18 cellular contexts compared by ENCODE assay signal in the genomic region with DNA sequence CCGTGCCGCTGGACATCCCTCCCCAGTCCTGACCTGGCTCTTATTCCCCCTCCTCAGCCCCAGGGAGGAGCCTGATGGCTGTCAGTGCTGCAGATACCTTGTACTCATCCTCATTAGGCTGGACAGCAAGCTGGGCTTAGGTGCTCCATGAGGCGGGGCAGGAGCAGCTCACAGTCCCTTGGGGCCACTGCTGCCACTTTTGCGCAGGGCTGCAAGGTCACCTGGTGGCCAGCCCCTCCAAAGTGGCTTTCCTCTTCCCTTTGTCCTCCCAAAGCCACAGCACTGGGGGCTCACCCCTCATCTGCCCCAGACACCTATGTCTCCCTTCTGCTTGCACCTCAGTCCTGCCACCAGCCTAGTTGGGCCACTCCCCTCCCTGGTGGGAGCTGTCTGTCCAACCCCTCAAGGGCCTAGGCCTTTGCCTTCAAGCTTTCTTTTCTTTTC.
"Had no signal": no experiment of that assay in that cellular context is flagged by ENCODE, and none has a peak within 500 bp of the region (broad histone marks: within the 10 kb centered on the region; RNA-seq: fewer than 3 reads in every experiment).

No MANE protein-coding gene starts in this region.

- H3K4me1 Mint-ChIP-seq: stimulated activated naive B cell treated with anti-CD40 and anti-IgM and Interleukin-4, amounts not matched to agents 10 μg/mL and 1 μg/mL and 100 μg/mL, for 72 hours had no signal

- H3K9me3 ChIP-seq: testis had no signal

- H3K36me3 Mint-ChIP-seq: immature natural killer cell; naive thymus-derived CD4-positive, alpha-beta T cell; stimulated activated naive B cell treated with anti-CD40 and anti-IgM and Interleukin-4, amounts not matched to agents 10 μg/mL and 1 μg/mL and 100 μg/mL, for 72 hours had no signal

- H3K4me3 Mint-ChIP-seq: immature natural killer cell; nephron progenitor cell; stimulated activated naive B cell treated with anti-CD40 and anti-IgM and Interleukin-4, amounts not matched to agents 10 μg/mL and 1 μg/mL and 100 μg/mL, for 72 hours; stimulated activated naive CD8-positive, alpha-beta T cell treated with anti-CD3 and anti-CD28 coated beads, Interleukin-15, amount 100 ng/mL, for 72 hours had no signal

- ATAC-seq: foreskin keratinocyte; left cardiac atrium; left ventricle myocardium superior; stimulated activated naive B cell treated with anti-CD40 and anti-IgM and Interleukin-4, amounts not matched to agents 10 μg/mL and 1 μg/mL and 100 μg/mL, for 72 hours; stimulated activated naive CD8-positive, alpha-beta T cell treated with anti-CD3 and anti-CD28 coated beads, Interleukin-15, amount 100 ng/mL, for 72 hours had no signal

- H3K27me3 ChIP-seq: foreskin keratinocyte, testis had no signal

- H3K27ac Mint-ChIP-seq: immature natural killer cell; naive thymus-derived CD4-positive, alpha-beta T cell; nephron progenitor cell; stimulated activated naive B cell treated with anti-CD40 and anti-IgM and Interleukin-4, amounts not matched to agents 10 μg/mL and 1 μg/mL and 100 μg/mL, for 72 hours; stimulated activated naive CD8-positive, alpha-beta T cell treated with anti-CD3 and anti-CD28 coated beads, Interleukin-15, amount 100 ng/mL, for 72 hours had no signal

- DNase-seq: dermis blood vessel endothelial cell; erythroblast; foreskin keratinocyte; immature natural killer cell; kidney; left cardiac atrium; left ventricle myocardium superior; mesendoderm; naive thymus-derived CD4-positive, alpha-beta T cell; nephron progenitor cell; stimulated activated CD4-positive, alpha-beta T cell treated with anti-CD3 and anti-CD28 coated beads, Interleukin-15, amount 100 ng/mL, for 24 hours; stimulated activated CD4-positive, alpha-beta T cell treated with anti-CD3 and anti-CD28 coated beads, Interleukin-1b, Interleukin-23, amount 100 ng/mL, for 48 hours; stimulated activated CD4-positive, alpha-beta T cell treated with anti-CD3 and anti-CD28 coated beads, Interleukin-4, amount 100 ng/mL, for 24 hours; stimulated activated naive B cell treated with anti-CD40 and anti-IgM and Interleukin-4, amounts not matched to agents 10 μg/mL and 1 μg/mL and 100 μg/mL, for 72 hours; stimulated activated naive CD8-positive, alpha-beta T cell treated with anti-CD3 and anti-CD28 coated beads, Interleukin-15, amount 100 ng/mL, for 72 hours had no signal

- H3K4me1 ChIP-seq: foreskin keratinocyte had no signal

- H3K36me3 ChIP-seq: tibial nerve had no signal

- H3K27ac ChIP-seq: foreskin keratinocyte, testis, tibial nerve had no signal

- H3K4me3 ChIP-seq: smooth muscle cell, testis, tibial nerve had no signal
